Comparison of ENCODE assay signal across 28 cellular contexts in genomic region chr3:171841620-171842000, GRCh38. TPM values are rescaled to one million over a fixed set of nuclear protein-coding genes. Genes with fewer than 3 reads are reported as not detected.
DNase-seq lines count a peak whose midpoint lies in the region; ATAC-seq and TF ChIP-seq lines count a peak whose summit lies in the region.
"Had no signal": no experiment of that assay in that cellular context is flagged by ENCODE, and none has a peak within 500 bp of the region (broad histone marks: within the 10 kb centered on the region; RNA-seq: fewer than 3 reads in every experiment).

No MANE protein-coding gene starts in this region.

- H3K4me3 Mint-ChIP-seq in progenitor cell of endocrine pancreas (ENCODE audit: low read depth) = no peak overlapping the region
- no peak overlapping the region for H3K4me3 Mint-ChIP-seq in activated CD4-positive, alpha-beta T cell treated with anti-CD3 and anti-CD28 coated beads for 36 hours
- H3K4me3 Mint-ChIP-seq: activated CD4-positive, alpha-beta memory T cell treated with anti-CD3 and anti-CD28 coated beads, Interleukin-2, amount 10 ng/mL, durations not matched to agents 7 days and 5 days; type B pancreatic cell had no signal

- H3K14ac ChIP-seq in IMR-90 (replicated peaks; ENCODE audit: low read depth, low read length) = peak overlapping the region; percentile 80; the same call in 1 of the 2 replicates

- no peak overlapping the region for H4K5ac ChIP-seq in IMR-90 (ENCODE audit: low read depth, low read length)

- H2BK20ac ChIP-seq in IMR-90 (ENCODE audit: low read depth, low read length) = no peak overlapping the region

- H3K4me2 ChIP-seq in IMR-90 (ENCODE audit: low read depth, low read length) (no peak overlapping the region), hepatocyte (peak overlapping the region; percentile 30)

- H3K36me3 ChIP-seq in IMR-90 (ENCODE audit: control insufficient read depth, insufficient read depth, low read length) (no peaks in the 10 kb centered on the region), hepatocyte (replicated peaks; ENCODE audit: insufficient read depth, low read depth) (no peaks in the 10 kb centered on the region)
- H3K36me3 ChIP-seq: stomach had no signal

- ATAC-seq in IMR-90 (ENCODE audit: low read depth) = peak; percentile 35
- ATAC-seq in activated CD4-positive, alpha-beta T cell treated with anti-CD3 and anti-CD28 coated beads for 36 hours = no peak
- ATAC-seq in GM21717 (IDR thresholded peaks at IDR 0.05; ENCODE audit: unreplicated experiment) = no peak
- ATAC-seq: PC-3 had no signal

- no peak overlapping the region; the same call in 1 of the 2 replicates for H2BK120ac ChIP-seq in IMR-90 (ENCODE audit: low read depth, low read length)

- in situ Hi-C loops in IMR-90 (cut with MboI; ENCODE audit: low sequenced_read_pairs) = no loop called here
- in situ Hi-C loops in astrocyte of the spinal cord (cut with HindIII; ENCODE audit: low sequenced_read_pairs) = no loop called here

- H3K9me1 ChIP-seq in IMR-90 (ENCODE audit: insufficient read depth, low read length) = no peaks in the 10 kb centered on the region; the same call in none of the 2 replicates

- H4K20me1 ChIP-seq in IMR-90 (ENCODE audit: insufficient read depth, low read length) = no peaks in the 10 kb centered on the region
- H4K20me1 ChIP-seq in hepatocyte (ENCODE audit: insufficient read depth, poor library complexity, severe bottlenecking) = no peaks in the 10 kb centered on the region

- H3K27ac Mint-ChIP-seq in progenitor cell of endocrine pancreas = peak overlapping the region; percentile 60
- no peak overlapping the region for H3K27ac Mint-ChIP-seq in activated CD4-positive, alpha-beta T cell treated with anti-CD3 and anti-CD28 coated beads for 36 hours
- H3K27ac Mint-ChIP-seq: activated CD4-positive, alpha-beta memory T cell treated with anti-CD3 and anti-CD28 coated beads, Interleukin-2, amount 10 ng/mL, durations not matched to agents 7 days and 5 days; type B pancreatic cell had no signal

- H3K36me3 Mint-ChIP-seq in progenitor cell of endocrine pancreas (ENCODE audit: insufficient read depth) = no peaks in the 10 kb centered on the region
- H3K36me3 Mint-ChIP-seq in activated CD4-positive, alpha-beta T cell treated with anti-CD3 and anti-CD28 coated beads for 36 hours (ENCODE audit: low read depth) = no peaks in the 10 kb centered on the region
- H3K36me3 Mint-ChIP-seq: type B pancreatic cell had no signal

- H3K23ac ChIP-seq in IMR-90 (ENCODE audit: low read depth, low read length) = no peak overlapping the region

- no peaks in the 10 kb centered on the region for H3K9me2 ChIP-seq in hepatocyte (replicated peaks; ENCODE audit: insufficient read depth)

- H3K56ac ChIP-seq in IMR-90 (ENCODE audit: extremely low read depth, insufficient read depth, low read length) = no peak overlapping the region

- no peaks in the 10 kb centered on the region for H3K27me3 ChIP-seq in IMR-90 (ENCODE audit: control insufficient read depth, insufficient read depth, low read length)
- no peaks in the 10 kb centered on the region for H3K27me3 ChIP-seq in hepatocyte
- H3K27me3 ChIP-seq: stomach had no signal

- dilution Hi-C loops in IMR-90 (cut with HindIII; ENCODE audit: low sequenced_read_pairs, unreplicated experiment) = no loop called here

- H3K4me1 Mint-ChIP-seq in progenitor cell of endocrine pancreas (ENCODE audit: low read depth) = peaks cover 37% of the 10 kb centered on the region
- H3K4me1 Mint-ChIP-seq in activated CD4-positive, alpha-beta T cell treated with anti-CD3 and anti-CD28 coated beads for 36 hours = peaks cover 8% of the 10 kb centered on the region

- H2BK15ac ChIP-seq in IMR-90 (ENCODE audit: low read depth, low read length) = peak overlapping the region; percentile 58; the same call in 1 of the 3 replicates

- no peak for TF ChIP-seq RAD21 in IMR-90 (IDR thresholded peaks at IDR 0.05; ENCODE audit: low read length)

- no peak overlapping the region for H2AFZ ChIP-seq in IMR-90 (replicated peaks; ENCODE audit: low read length, poor library complexity)
- H2AFZ ChIP-seq in hepatocyte = no peak overlapping the region

- peaks cover 6% of the 10 kb centered on the region for H3K9me3 Mint-ChIP-seq in progenitor cell of endocrine pancreas (ENCODE audit: low read depth)
- no peaks in the 10 kb centered on the region for H3K9me3 Mint-ChIP-seq in activated CD4-positive, alpha-beta T cell treated with anti-CD3 and anti-CD28 coated beads for 36 hours (ENCODE audit: low read depth)
- H3K9me3 Mint-ChIP-seq: activated CD4-positive, alpha-beta memory T cell treated with anti-CD3 and anti-CD28 coated beads, Interleukin-2, amount 10 ng/mL, durations not matched to agents 7 days and 5 days had no signal

- intact Hi-C loops in IMR-90 (cut with micrococcal nuclease) = no loop called here
- intact Hi-C loops in activated CD4-positive, alpha-beta T cell treated with anti-CD3 and anti-CD28 coated beads for 36 hours (cut with DNase I, micrococcal nuclease) = no loop called here

- no peak overlapping the region for H3K9ac ChIP-seq in IMR-90 (ENCODE audit: low read depth, low read length)

- POLR2A ChIA-PET in IMR-90 (lab: Charles Lee; ENCODE audit: unreplicated experiment) = interaction anchor here (0.6 kb wide), 1 partner anchor 342 kb away, joined by 5 read pairs; no protein-coding TSS in a partner anchor
- POLR2A ChIA-PET in activated CD4-positive, alpha-beta T cell treated with anti-CD3 and anti-CD28 coated beads for 36 hours (lab: Charles Lee) = no interaction called here

- H3K27ac ChIP-seq in IMR-90 (ENCODE audit: insufficient read depth, low read length) (no peak overlapping the region), hepatocyte (peak overlapping the region; percentile 69)
- H3K27ac ChIP-seq: dorsolateral prefrontal cortex, stomach had no signal

- no peak overlapping the region for H4K91ac ChIP-seq in IMR-90 (ENCODE audit: insufficient read depth, low read depth, low read length)

- H3K79me2 ChIP-seq in hepatocyte = no peaks in the 10 kb centered on the region

- no peak for TF ChIP-seq POLR2A in IMR-90 (IDR thresholded peaks at IDR 0.05; ENCODE audit: low read depth, low read length)

- H3K4me3 ChIP-seq in IMR-90 (ENCODE audit: insufficient read depth, low read depth, low read length) (no peak overlapping the region), astrocyte of the spinal cord (ENCODE audit: low read depth, low read length) (no peak overlapping the region), hepatocyte (no peak overlapping the region)
- H3K4me3 ChIP-seq: dorsolateral prefrontal cortex, stomach had no signal

- CTCF ChIA-PET in IMR-90 (lab: Yijun Ruan, JAX) = interaction anchor here (0.5 kb wide), 1 partner anchor 293 kb away, joined by 6 read pairs; no protein-coding TSS in a partner anchor
- CTCF ChIA-PET in activated CD4-positive, alpha-beta T cell treated with anti-CD3 and anti-CD28 coated beads for 36 hours (lab: Charles Lee) = interaction anchor here (1.7 kb wide), 1 partner anchor 42 kb away, joined by 4 read pairs; no protein-coding TSS in a partner anchor

- WGBS in IMR-90 (ENCODE audit: extremely low coverage in 2 of 2, insufficient read length in 1 of 2), 2 experiments = no CpG with 5 or more reads among the region's 1 CpG
- 42% methylated on average over 1 of the region's 1 CpG for WGBS in hepatocyte (ENCODE audit: low lambda C conversion rate, missing lambda C conversion rate)

- TF ChIP-seq CTCF in IMR-90 (conservative IDR thresholded peaks at IDR 0.05; ENCODE audit: low read depth, low read length) (no peak), astrocyte of the spinal cord (IDR thresholded peaks at IDR 0.05; ENCODE audit: low read depth, low read length) (no peak), hepatocyte (IDR thresholded peaks at IDR 0.05; ENCODE audit: poor library complexity) (no peak), progenitor cell of endocrine pancreas (IDR thresholded peaks at IDR 0.05; ENCODE audit: unreplicated experiment) (no peak)

- H3K9me3 ChIP-seq in IMR-90 (ENCODE audit: control insufficient read depth, insufficient read depth, low read length) (no peaks in the 10 kb centered on the region), hepatocyte (ENCODE audit: low read depth) (no peaks in the 10 kb centered on the region)
- H3K9me3 ChIP-seq: stomach had no signal

- no peak overlapping the region; the same call in 1 of the 2 replicates for H3K18ac ChIP-seq in IMR-90 (ENCODE audit: low read depth, low read length)

- no peak overlapping the region for H2AK5ac ChIP-seq in IMR-90 (ENCODE audit: low read depth, low read length)

- H3K27me3 Mint-ChIP-seq in progenitor cell of endocrine pancreas = no peaks in the 10 kb centered on the region
- H3K27me3 Mint-ChIP-seq in activated CD4-positive, alpha-beta T cell treated with anti-CD3 and anti-CD28 coated beads for 36 hours = peaks cover 10% of the 10 kb centered on the region
- H3K27me3 Mint-ChIP-seq: type B pancreatic cell had no signal

- BruUV-seq in IMR-90 (replicated peaks; lab: Mats Ljungman, UMichigan) = no TSS peak

- H4K8ac ChIP-seq in IMR-90 (ENCODE audit: low read depth in 2 of 2, low read length in 2 of 2) = 0 out of 4 replicates have a peak overlapping the region, but pooled peaks of 1 of the 2 experiments have one; percentile 47

- H3K4me1 ChIP-seq in IMR-90 (ENCODE audit: control insufficient read depth, insufficient read depth, low read length) (peaks cover 11% of the 10 kb centered on the region), hepatocyte (ENCODE audit: insufficient read depth) (peaks cover 28% of the 10 kb centered on the region)

- no peaks in the 10 kb centered on the region for H3K79me1 ChIP-seq in IMR-90 (ENCODE audit: low read depth in 1 of 2, low read length in 2 of 2)

- H2BK5ac ChIP-seq in IMR-90 (ENCODE audit: low read depth, low read length, poor library complexity, severe bottlenecking) = peak overlapping the region; percentile 31

- H2AK9ac ChIP-seq in IMR-90 (replicated peaks; ENCODE audit: low read depth, low read length, poor library complexity) = no peak overlapping the region

- DNase-seq in IMR-90 = peak; percentile 66
- DNase-seq in astrocyte of the spinal cord (ENCODE audit: low read depth, low spot score) = peak; percentile 56
- no peak for DNase-seq in hepatocyte (ENCODE audit: low spot score)
- DNase-seq in progenitor cell of endocrine pancreas (ENCODE audit: low spot score, unreplicated experiment) = no peak
- no peak for DNase-seq in DMS 273 treated with DMSO at 0.1 percent for 48 hours (lab: John Stamatoyannopoulos, UW)
- DNase-seq in activated CD4-positive, alpha-beta T cell treated with anti-CD3 and anti-CD28 coated beads for 36 hours = no peak
- DNase-seq: activated CD4-positive, alpha-beta memory T cell treated with anti-CD3 and anti-CD28 coated beads, Interleukin-2, amount 10 ng/mL, durations not matched to agents 7 days and 5 days; activated CD4-positive, CD25-positive, alpha-beta regulatory T cell; activated naive CD4-positive, alpha-beta T cell treated with Interleukin-2 at 50 U/mL for 16 hours; anterior cingulate cortex; Caco-2; dorsolateral prefrontal cortex; erythroblast; HCEC 1CT; Kasumi-1; left cardiac atrium; midbrain; NCI-H1048; NCI-H1930; NCI-H345; PC-3; SIG-M5; stimulated activated CD4-positive, alpha-beta T cell treated with anti-CD3 and anti-CD28 coated beads, Interleukin-12 subunit alpha, Interleukin-12 subunit beta, amount 100 ng/mL, for 4 hours; stomach had no signal

- H3K4ac ChIP-seq in IMR-90 (ENCODE audit: low read depth, low read length) = no peak overlapping the region

RNA-seq across cellular contexts. Expression of gene TMEM212, which starts 1.5 kb away (rescaled TPM):
- total RNA-seq in IMR-90 (2012; rRNA removed) (not detected in 2 replicates), hepatocyte (not detected in 2 replicates), progenitor cell of endocrine pancreas (not detected in 2 replicates)
- polyA plus RNA-seq in IMR-90 (2012; rRNA removed) (not detected in 2 replicates), hepatocyte (not detected in 2 replicates)
- polyA plus RNA-seq in IMR-90 (2012; cell fraction: cytosol; rRNA removed) = not detected in 2 replicates
- not detected in 2 replicates for polyA plus RNA-seq in IMR-90 (2012; cell fraction: nucleus; rRNA removed; ENCODE audit: low replicate concordance)
- not detected for total RNA-seq in activated CD4-positive, alpha-beta T cell treated with anti-CD3 and anti-CD28 coated beads for 36 hours
- total RNA-seq: activated CD4-positive, alpha-beta memory T cell treated with anti-CD3 and anti-CD28 coated beads, Interleukin-2, amount 10 ng/mL, durations not matched to agents 7 days and 5 days; Caco-2; left cardiac atrium; PC-3; renal cortical epithelial cell; stomach; T-helper 2 cell treated with Interferon-gamma antibody and Interleukin-4, amounts not matched to agents 100 ng/mL and 5 ng/mL, for 36 hours had no signal
- polyA plus RNA-seq: stomach had no signal

RNA-seq across cellular contexts. Expression of gene PLD1, which starts 31.3 kb away (rescaled TPM):
- total RNA-seq in IMR-90 (2012; rRNA removed) = 9.2 and 9.7 TPM in 2 replicates
- polyA plus RNA-seq in IMR-90 (2012; rRNA removed) = 2.6 and 3.3 TPM in 2 replicates
- 1.3 and 1.5 TPM in 2 replicates for polyA plus RNA-seq in IMR-90 (2012; cell fraction: cytosol; rRNA removed)
- polyA plus RNA-seq in IMR-90 (2012; cell fraction: nucleus; rRNA removed; ENCODE audit: low replicate concordance) = 2.7 and 23.1 TPM in 2 replicates
- 63.3 and 71.1 TPM in 2 replicates for total RNA-seq in hepatocyte
- 29.4 and 42.1 TPM in 2 replicates for polyA plus RNA-seq in hepatocyte
- 143 and 156 TPM in 2 replicates for total RNA-seq in progenitor cell of endocrine pancreas
- 1 to 10 TPM; 1.1 to 1.2 TPM for total RNA-seq in activated CD4-positive, alpha-beta T cell treated with anti-CD3 and anti-CD28 coated beads for 36 hours

Comparison
In these comparisons a context has a peak if more than half of its experiments do, and no peak if none do; other contexts are left out.
1. DNase-seq: peak in IMR-90 (single experiment) and astrocyte of the spinal cord (single experiment); none in hepatocyte (single experiment), progenitor cell of endocrine pancreas (single experiment), DMS 273 treated with DMSO at 0.1 percent for 48 hours (single experiment) and activated CD4-positive, alpha-beta T cell treated with anti-CD3 and anti-CD28 coated beads for 36 hours (single experiment).